In the genomic region with DNA sequence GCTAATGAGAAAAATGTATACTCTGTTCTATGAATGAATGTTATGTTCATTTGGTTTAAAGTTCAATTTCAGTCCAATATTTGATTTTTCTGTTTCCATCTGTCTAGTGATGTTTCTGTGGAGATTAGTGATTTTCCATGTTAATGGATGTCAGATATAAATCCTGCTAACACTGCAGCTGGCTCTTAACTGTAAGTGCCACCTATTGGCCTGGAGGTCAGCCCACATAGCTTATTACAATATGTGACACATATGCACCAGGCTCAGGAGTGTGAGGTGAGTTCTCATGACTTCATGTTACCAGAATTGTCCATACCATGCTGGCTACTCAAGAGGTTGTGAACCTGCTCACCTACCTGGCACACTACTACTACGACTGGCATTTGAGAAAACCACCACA, we compare ENCODE assay signal across 17 cellular contexts. TPM values are rescaled to one million over a fixed set of nuclear protein-coding genes. Genes with fewer than 3 reads are reported as not detected.
DNase-seq lines count a peak whose midpoint lies in the region; ATAC-seq and TF ChIP-seq lines count a peak whose summit lies in the region.
"Had no signal": no experiment of that assay in that cellular context is flagged by ENCODE, and none has a peak within 500 bp of the region (broad histone marks: within the 10 kb centered on the region; RNA-seq: fewer than 3 reads in every experiment).

No MANE protein-coding gene starts in this region.

- H3K27ac Mint-ChIP-seq in CD8-positive, alpha-beta T cell, result peak overlapping the region; percentile 6
- H3K27ac Mint-ChIP-seq in WTC11, result peak overlapping the region; percentile 21; the same call in 1 of the 2 replicates
- H3K27ac Mint-ChIP-seq in stimulated activated effector memory CD8-positive, alpha-beta T cell treated with anti-CD3 and anti-CD28 coated beads, Interleukin-12 subunit alpha, Interleukin-12 subunit beta, amount 100 ng/mL, for 72 hours, result peak overlapping the region; percentile 15
- H3K27ac Mint-ChIP-seq in activated CD4-positive, alpha-beta memory T cell treated with anti-CD3 and anti-CD28 coated beads, Interleukin-2, amount 10 ng/mL, durations not matched to agents 7 days and 5 days, result no peak overlapping the region
- H3K27ac Mint-ChIP-seq: HFFc6 had no signal

- peaks cover 6% of the 10 kb centered on the region for H3K36me3 ChIP-seq in CD8-positive, alpha-beta T cell (ENCODE audit: insufficient read depth, low read length)
- H3K36me3 ChIP-seq: HAP-1 had no signal

- CTCF ChIA-PET in CD8-positive, alpha-beta T cell (lab: Charles Lee), result interaction anchor here (0.7 kb wide), 1 partner anchor 69 kb away, joined by 3 read pairs; no protein-coding TSS in a partner anchor
- CTCF ChIA-PET in WTC11 (lab: Charles Lee), result no interaction called here
- CTCF ChIA-PET in activated CD4-positive, alpha-beta memory T cell treated with anti-CD3 and anti-CD28 coated beads, Interleukin-2, amount 10 ng/mL, durations not matched to agents 7 days and 5 days (lab: Charles Lee), result no interaction called here

- peaks cover 40% of the 10 kb centered on the region for H3K4me1 Mint-ChIP-seq in CD8-positive, alpha-beta T cell (ENCODE audit: low read depth)
- no peaks in the 10 kb centered on the region; the same call in 1 of the 2 replicates for H3K4me1 Mint-ChIP-seq in WTC11
- peaks cover 41% of the 10 kb centered on the region for H3K4me1 Mint-ChIP-seq in stimulated activated effector memory CD8-positive, alpha-beta T cell treated with anti-CD3 and anti-CD28 coated beads, Interleukin-12 subunit alpha, Interleukin-12 subunit beta, amount 100 ng/mL, for 72 hours
- peaks cover 5% of the 10 kb centered on the region for H3K4me1 Mint-ChIP-seq in activated CD4-positive, alpha-beta memory T cell treated with anti-CD3 and anti-CD28 coated beads, Interleukin-2, amount 10 ng/mL, durations not matched to agents 7 days and 5 days

- DNase-seq in CD8-positive, alpha-beta T cell, result no peak
- DNase-seq in WTC11 (ENCODE audit: low spot score) (no peak), iris pigment epithelial cell (ENCODE audit: low read depth) (peak; percentile 2), posterior cingulate gyrus (no peak), NOMO-1 (lab: John Stamatoyannopoulos, UW; ENCODE audit: unreplicated experiment in 2 of 2) (no peak)
- no peak for DNase-seq in stimulated activated effector memory CD8-positive, alpha-beta T cell treated with anti-CD3 and anti-CD28 coated beads, Interleukin-12 subunit alpha, Interleukin-12 subunit beta, amount 100 ng/mL, for 72 hours (ENCODE audit: low spot score in 2 of 2)
- DNase-seq in activated CD4-positive, alpha-beta memory T cell treated with anti-CD3 and anti-CD28 coated beads, Interleukin-2, amount 10 ng/mL, durations not matched to agents 7 days and 5 days, result no peak
- DNase-seq: Caco-2; CD4-positive, CD25-positive, alpha-beta regulatory T cell; DMS153; DND-41; GOT3; HFFc6 had no signal

- H3K27ac ChIP-seq in CD8-positive, alpha-beta T cell (ENCODE audit: low read depth, low read length), result no peak overlapping the region
- H3K27ac ChIP-seq: BLaER1, C4-2B had no signal

- POLR2A ChIA-PET in CD8-positive, alpha-beta T cell (lab: Charles Lee), result no interaction called here
- POLR2A ChIA-PET in WTC11 (lab: Charles Lee), result no interaction called here
- POLR2A ChIA-PET in activated CD4-positive, alpha-beta memory T cell treated with anti-CD3 and anti-CD28 coated beads, Interleukin-2, amount 10 ng/mL, durations not matched to agents 7 days and 5 days (lab: Charles Lee), result no interaction called here

- no peaks in the 10 kb centered on the region for H3K4me1 ChIP-seq in CD8-positive, alpha-beta T cell (ENCODE audit: insufficient read depth, low read length)
- H3K4me1 ChIP-seq: BLaER1 had no signal

- intact Hi-C loops in CD8-positive, alpha-beta T cell (cut with DNase I, micrococcal nuclease), result no loop called here
- intact Hi-C loops in posterior cingulate gyrus (cut with DNase I), result no loop called here

- no peak for TF ChIP-seq CTCF in CD8-positive, alpha-beta T cell (IDR thresholded peaks at IDR 0.05)
- TF ChIP-seq CTCF in WTC11 (IDR thresholded peaks at IDR 0.05), result no peak

- no peak overlapping the region for H3K4me3 Mint-ChIP-seq in CD8-positive, alpha-beta T cell
- no peak overlapping the region for H3K4me3 Mint-ChIP-seq in WTC11
- no peak overlapping the region for H3K4me3 Mint-ChIP-seq in stimulated activated effector memory CD8-positive, alpha-beta T cell treated with anti-CD3 and anti-CD28 coated beads, Interleukin-12 subunit alpha, Interleukin-12 subunit beta, amount 100 ng/mL, for 72 hours
- no peak overlapping the region for H3K4me3 Mint-ChIP-seq in activated CD4-positive, alpha-beta memory T cell treated with anti-CD3 and anti-CD28 coated beads, Interleukin-2, amount 10 ng/mL, durations not matched to agents 7 days and 5 days
- H3K4me3 Mint-ChIP-seq: B cell, HFFc6 had no signal

- H3K36me3 Mint-ChIP-seq in CD8-positive, alpha-beta T cell, result peaks cover 72% of the 10 kb centered on the region
- peaks cover 51% of the 10 kb centered on the region for H3K36me3 Mint-ChIP-seq in WTC11
- peaks cover 23% of the 10 kb centered on the region for H3K36me3 Mint-ChIP-seq in stimulated activated effector memory CD8-positive, alpha-beta T cell treated with anti-CD3 and anti-CD28 coated beads, Interleukin-12 subunit alpha, Interleukin-12 subunit beta, amount 100 ng/mL, for 72 hours
- peaks cover 57% of the 10 kb centered on the region for H3K36me3 Mint-ChIP-seq in activated CD4-positive, alpha-beta memory T cell treated with anti-CD3 and anti-CD28 coated beads, Interleukin-2, amount 10 ng/mL, durations not matched to agents 7 days and 5 days (ENCODE audit: low read depth)

- H3K9me3 Mint-ChIP-seq in CD8-positive, alpha-beta T cell, result peaks cover 26% of the 10 kb centered on the region
- peaks cover 21% of the 10 kb centered on the region for H3K9me3 Mint-ChIP-seq in WTC11
- H3K9me3 Mint-ChIP-seq in stimulated activated effector memory CD8-positive, alpha-beta T cell treated with anti-CD3 and anti-CD28 coated beads, Interleukin-12 subunit alpha, Interleukin-12 subunit beta, amount 100 ng/mL, for 72 hours, result peaks cover 8% of the 10 kb centered on the region
- peaks cover 37% of the 10 kb centered on the region for H3K9me3 Mint-ChIP-seq in activated CD4-positive, alpha-beta memory T cell treated with anti-CD3 and anti-CD28 coated beads, Interleukin-2, amount 10 ng/mL, durations not matched to agents 7 days and 5 days

- ATAC-seq in CD8-positive, alpha-beta T cell, result no peak
- ATAC-seq in WTC11, result no peak
- peak; percentile 49 for ATAC-seq in stimulated activated effector memory CD8-positive, alpha-beta T cell treated with anti-CD3 and anti-CD28 coated beads, Interleukin-12 subunit alpha, Interleukin-12 subunit beta, amount 100 ng/mL, for 72 hours

- no peaks in the 10 kb centered on the region for H3K27me3 Mint-ChIP-seq in CD8-positive, alpha-beta T cell (ENCODE audit: low read depth)
- no peaks in the 10 kb centered on the region for H3K27me3 Mint-ChIP-seq in WTC11 (ENCODE audit: low read depth)
- H3K27me3 Mint-ChIP-seq in activated CD4-positive, alpha-beta memory T cell treated with anti-CD3 and anti-CD28 coated beads, Interleukin-2, amount 10 ng/mL, durations not matched to agents 7 days and 5 days, result no peaks in the 10 kb centered on the region
- H3K27me3 Mint-ChIP-seq: B cell; CD4-positive, CD25-positive, alpha-beta regulatory T cell had no signal

- no peaks in the 10 kb centered on the region for H3K27me3 ChIP-seq in CD8-positive, alpha-beta T cell (ENCODE audit: insufficient read depth, low read length)
- H3K27me3 ChIP-seq: BLaER1 had no signal

- no peak overlapping the region for H3K4me3 ChIP-seq in CD8-positive, alpha-beta T cell (ENCODE audit: low read depth, low read length)
- H3K4me3 ChIP-seq: BLaER1, HAP-1 had no signal

- H3K9me3 ChIP-seq in CD8-positive, alpha-beta T cell (ENCODE audit: low read length), result peaks cover 14% of the 10 kb centered on the region
- H3K9me3 ChIP-seq: HAP-1 had no signal

TF ChIP-seq in WTC11, 78 proteins besides CTCF, POLR2A, EP300 and RAD21 (continues in another document):
- TF ChIP-seq CREM (CRISPR knock-in tag; IDR thresholded peaks at IDR 0.05) (no peak), FOXK1 (CRISPR knock-in tag; IDR thresholded peaks at IDR 0.05) (no peak), ESRRA (CRISPR knock-in tag; IDR thresholded peaks at IDR 0.05; ENCODE audit: borderline replicate concordance) (no peak), NFATC4 (CRISPR knock-in tag; IDR thresholded peaks at IDR 0.05) (no peak), ZNF219 (CRISPR knock-in tag; IDR thresholded peaks at IDR 0.05; ENCODE audit: borderline replicate concordance) (no peak), CREB1 (CRISPR knock-in tag; IDR thresholded peaks at IDR 0.05) (no peak), RELA (CRISPR knock-in tag; IDR thresholded peaks at IDR 0.05; ENCODE audit: borderline replicate concordance) (no peak), GABPB1 (CRISPR knock-in tag; IDR thresholded peaks at IDR 0.05) (no peak)
- TF ChIP-seq, protein P1, sequence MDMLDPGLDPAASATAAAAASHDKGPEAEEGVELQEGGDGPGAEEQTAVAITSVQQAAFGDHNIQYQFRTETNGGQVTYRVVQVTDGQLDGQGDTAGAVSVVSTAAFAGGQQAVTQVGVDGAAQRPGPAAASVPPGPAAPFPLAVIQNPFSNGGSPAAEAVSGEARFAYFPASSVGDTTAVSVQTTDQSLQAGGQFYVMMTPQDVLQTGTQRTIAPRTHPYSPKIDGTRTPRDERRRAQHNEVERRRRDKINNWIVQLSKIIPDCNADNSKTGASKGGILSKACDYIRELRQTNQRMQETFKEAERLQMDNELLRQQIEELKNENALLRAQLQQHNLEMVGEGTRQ (CRISPR knock-in tag; IDR thresholded peaks at IDR 0.05), result no peak
- TF ChIP-seq, protein P2, sequence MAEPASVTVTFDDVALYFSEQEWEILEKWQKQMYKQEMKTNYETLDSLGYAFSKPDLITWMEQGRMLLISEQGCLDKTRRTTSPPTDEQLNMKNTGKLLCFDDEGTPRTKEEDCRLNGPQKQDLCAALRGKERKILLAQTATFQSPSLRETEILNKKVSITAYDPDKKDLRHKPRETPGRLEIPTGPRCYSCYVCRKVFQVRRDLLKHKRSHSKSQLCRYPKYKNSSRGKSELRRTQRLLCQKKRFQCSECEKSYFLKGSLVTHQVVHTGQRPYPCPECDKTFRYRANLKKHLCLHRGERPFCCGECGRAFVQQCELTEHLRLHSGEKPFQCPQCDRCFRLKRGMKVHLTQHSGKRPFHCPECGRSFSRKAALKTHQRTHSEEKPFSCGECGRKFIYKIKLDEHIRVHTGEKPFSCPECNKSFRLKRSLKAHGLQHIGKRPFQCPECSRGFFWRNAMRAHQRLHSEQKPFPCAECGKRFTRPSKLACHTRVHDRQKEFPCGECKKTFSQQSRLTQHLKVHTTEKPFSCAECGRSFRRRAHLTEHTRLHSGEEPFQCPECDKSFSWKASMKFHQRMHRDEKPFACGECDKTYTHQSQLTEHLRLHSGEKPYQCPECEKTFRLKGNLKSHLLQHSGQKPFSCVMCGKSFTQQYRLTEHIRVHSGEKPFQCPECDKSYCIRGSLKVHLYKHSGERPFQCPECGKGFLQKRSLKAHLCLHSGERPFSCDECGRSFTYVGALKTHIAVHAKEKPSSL (CRISPR knock-in tag; conservative IDR thresholded peaks at IDR 0.05), result no peak

RNA-seq across cellular contexts. Expression of a gene that starts 17.1 kb away (rescaled TPM):
- 10 to 100 TPM; 88.1 to 98.0 TPM for total RNA-seq in CD8-positive, alpha-beta T cell
- total RNA-seq in WTC11 (2021), result 20.3 to 24.2 TPM (median 22.8 TPM) in 3 replicates
- 10 to 100 TPM; 21.8 to 23.6 TPM for total RNA-seq in activated CD4-positive, alpha-beta memory T cell treated with anti-CD3 and anti-CD28 coated beads, Interleukin-2, amount 10 ng/mL, durations not matched to agents 7 days and 5 days
